Comparison of ENCODE assay signal across 8 cellular contexts in genomic region chr12:95859947-95860850, GRCh38. TPM values are rescaled to one million over a fixed set of nuclear protein-coding genes. Genes with fewer than 3 reads are reported as not detected.
DNase-seq lines count a peak whose midpoint lies in the region; ATAC-seq and TF ChIP-seq lines count a peak whose summit lies in the region.

No MANE protein-coding gene starts in this region.

- H3K36me3 ChIP-seq in MM.1S (replicated peaks; ENCODE audit: insufficient read depth, low read length) (no peaks in the 10 kb centered on the region), neuronal stem cell (replicated peaks in 1 of 2; ENCODE audit: control insufficient read depth in 2 of 2, insufficient read depth in 2 of 2, low read length in 2 of 2) (peaks cover 16 to 50% of the 10 kb centered on the region in 2 donors)
- peaks cover 21% of the 10 kb centered on the region for H3K36me3 ChIP-seq in effector memory CD4-positive, alpha-beta T cell (ENCODE audit: control insufficient read depth, insufficient read depth, low read length)

- no peak overlapping the region for H2BK120ac ChIP-seq in neuronal stem cell (ENCODE audit: low read depth, low read length)

- H3K9me3 ChIP-seq in MM.1S (replicated peaks; ENCODE audit: insufficient read depth, low read length) (no peaks in the 10 kb centered on the region), neuronal stem cell (replicated peaks in 1 of 2; ENCODE audit: control insufficient read depth in 2 of 2, insufficient read depth in 1 of 2, low read depth in 1 of 2, low read length in 2 of 2) (peaks cover 4 to 27% of the 10 kb centered on the region in 2 donors)
- no peaks in the 10 kb centered on the region for H3K9me3 ChIP-seq in effector memory CD4-positive, alpha-beta T cell (ENCODE audit: control insufficient read depth, low read length)

- H3K79me2 ChIP-seq in MM.1S (ENCODE audit: low read length): peaks cover 60% of the 10 kb centered on the region

- in situ Hi-C loops in Caki2 (cut with HindIII; ENCODE audit: low pct_unique_long_range_greater_than_20kb, low sequenced_read_pairs): no loop called here

- H2AK5ac ChIP-seq in neuronal stem cell (ENCODE audit: low read depth, low read length): no peak overlapping the region

- peak; percentile 8 for DNase-seq in Caki2 (ENCODE audit: low read depth)
- no peak for DNase-seq in MM.1S
- DNase-seq in effector memory CD4-positive, alpha-beta T cell: no peak
- no peak for DNase-seq in neuronal stem cell (ENCODE audit: low spot score)
- DNase-seq in NCI-H2081 treated with DMSO at 0.1 percent for 48 hours (lab: John Stamatoyannopoulos, UW): no peak
- no peak for DNase-seq in NCI-H226

- H4K20me1 ChIP-seq in MM.1S (ENCODE audit: insufficient read depth, low read length): no peaks in the 10 kb centered on the region; the same call in 1 of the 2 replicates

- TF ChIP-seq CTCF in MM.1S (IDR thresholded peaks at IDR 0.05; ENCODE audit: low read length): no peak

- H2AFZ ChIP-seq in MM.1S (ENCODE audit: low read length): no peak overlapping the region
- H2AFZ ChIP-seq in neuronal stem cell (ENCODE audit: low read length): no peak overlapping the region

- no peak overlapping the region for H3K14ac ChIP-seq in neuronal stem cell (ENCODE audit: low read length)

- H3K9me2 ChIP-seq in MM.1S (replicated peaks; ENCODE audit: insufficient read depth, low read length): no peaks in the 10 kb centered on the region

- peak overlapping the region; percentile 70; the same call in 1 of the 2 replicates for H3K9ac ChIP-seq in MM.1S (ENCODE audit: low read length)
- H3K9ac ChIP-seq in neuronal stem cell (ENCODE audit: low read depth, low read length, poor library complexity): no peak overlapping the region

- ATAC-seq in HG02840 (IDR thresholded peaks at IDR 0.05; ENCODE audit: low FRiP score, unreplicated experiment) (no peak), HG02884 (IDR thresholded peaks at IDR 0.05; ENCODE audit: unreplicated experiment) (no peak)

- H3K18ac ChIP-seq in neuronal stem cell (ENCODE audit: low read length): no peak overlapping the region

- no peaks in the 10 kb centered on the region for H3K79me1 ChIP-seq in neuronal stem cell (ENCODE audit: low read depth, low read length)

- H3K4me1 ChIP-seq in MM.1S (ENCODE audit: low read length) (peaks cover 5% of the 10 kb centered on the region; the same call in 1 of the 2 replicates), neuronal stem cell (ENCODE audit: control insufficient read depth in 2 of 2, insufficient read depth in 1 of 2, low read depth in 1 of 2, low read length in 2 of 2) (peaks cover 1 to 7% of the 10 kb centered on the region in 2 donors)
- H3K4me1 ChIP-seq in effector memory CD4-positive, alpha-beta T cell (ENCODE audit: control insufficient read depth, insufficient read depth, low read length, poor library complexity, severe bottlenecking): peaks cover 9% of the 10 kb centered on the region

- no peak overlapping the region for H3K23ac ChIP-seq in neuronal stem cell (ENCODE audit: low read depth, low read length, poor library complexity)

- no peak overlapping the region for H2BK15ac ChIP-seq in neuronal stem cell (ENCODE audit: low read length)

- H4K91ac ChIP-seq in neuronal stem cell (ENCODE audit: low read depth, low read length, poor library complexity): no peak overlapping the region

- H3K4me2 ChIP-seq in MM.1S (ENCODE audit: low read depth, low read length): peak overlapping the region; percentile 71
- peak overlapping the region; percentile 63 for H3K4me2 ChIP-seq in neuronal stem cell (ENCODE audit: insufficient read depth, low read length, poor library complexity, severe bottlenecking)

- no peak overlapping the region for H3K4ac ChIP-seq in neuronal stem cell (ENCODE audit: low read length)

- no peak overlapping the region for H3K27ac ChIP-seq in MM.1S (ENCODE audit: low read length)
- no peak overlapping the region for H3K27ac ChIP-seq in effector memory CD4-positive, alpha-beta T cell (ENCODE audit: insufficient read depth, low read length, poor library complexity, severe bottlenecking)
- no peak overlapping the region for H3K27ac ChIP-seq in neuronal stem cell (replicated peaks; ENCODE audit: low read length)

- no peak overlapping the region for H2BK12ac ChIP-seq in neuronal stem cell (ENCODE audit: low read length)

- H3K27me3 ChIP-seq in MM.1S (replicated peaks; ENCODE audit: insufficient read depth, low read length): no peaks in the 10 kb centered on the region
- no peaks in the 10 kb centered on the region for H3K27me3 ChIP-seq in effector memory CD4-positive, alpha-beta T cell (replicated peaks; ENCODE audit: control insufficient read depth, insufficient read depth, low read length, poor library complexity, severe bottlenecking)
- no peaks in the 10 kb centered on the region for H3K27me3 ChIP-seq in neuronal stem cell (ENCODE audit: control insufficient read depth in 3 of 3, insufficient read depth in 3 of 3, low read depth in 1 of 3, low read length in 3 of 3)

- H2BK5ac ChIP-seq in neuronal stem cell (ENCODE audit: low read length): no peak overlapping the region

- H3F3A ChIP-seq in MM.1S (ENCODE audit: insufficient read depth, low read length): no peaks in the 10 kb centered on the region

- WGBS in neuronal stem cell (ENCODE audit: extremely low coverage in 2 of 2, insufficient read length in 2 of 2, insufficient replicate concordance in 1 of 2), 2 donors: no CpG with 5 or more reads among the region's 10 CpGs

- H3K4me3 ChIP-seq in MM.1S (ENCODE audit: low read length): peak overlapping the region; percentile 81
- H3K4me3 ChIP-seq in effector memory CD4-positive, alpha-beta T cell (ENCODE audit: insufficient read depth, low read depth, low read length, poor library complexity, severe bottlenecking): peak overlapping the region; percentile 78
- peak overlapping the region; percentile 63 to 97 for H3K4me3 ChIP-seq in neuronal stem cell (ENCODE audit: low read length in 2 of 2)

- H4K8ac ChIP-seq in neuronal stem cell (ENCODE audit: low read depth, low read length): no peak overlapping the region

RNA-seq across cellular contexts. Expression of gene SNRPF, which starts 1.4 kb away (rescaled TPM):
- total RNA-seq in Caki2 (2014; rRNA removed; shearing (Covaris generic); ENCODE audit: low replicate concordance): 5.6 and 6.7 TPM in 2 replicates
- polyA plus RNA-seq in neuronal stem cell (2013, experiment 1 of 2): 137 TPM
- 142 TPM for polyA plus RNA-seq in neuronal stem cell (2013, experiment 2 of 2)
